ENCODE assay signal across 20 cellular contexts in genomic region chr3:54710954-54711353, GRCh38.
"Had no signal": no experiment of that assay in that cellular context is flagged by ENCODE, and none has a peak within 500 bp of the region (broad histone marks: within the 10 kb centered on the region; RNA-seq: fewer than 3 reads in every experiment).

No MANE protein-coding gene starts in this region.

- DNase-seq: activated CD4-positive, alpha-beta T cell treated with anti-CD3 and anti-CD28 coated beads for 4 hours; activated CD8-positive, alpha-beta memory T cell treated with anti-CD3 and anti-CD28 coated beads, Interleukin-2, amount 50 U/mL, for 4 hours; activated CD8-positive, alpha-beta T cell treated with anti-CD3 and anti-CD28 coated beads for 36 hours; activated gamma-delta T cell treated with Interleukin-2 at 50 U/mL for 16 hours; activated naive CD4-positive, alpha-beta T cell treated with anti-CD3 and anti-CD28 coated beads, Interleukin-2, amount 50 U/mL, for 16 hours; activated naive CD8-positive, alpha-beta T cell treated with anti-CD3 and anti-CD28 coated beads, Interleukin-2, amount 10 ng/mL, durations not matched to agents 7 days and 5 days; activated T-cell treated with anti-CD3 and anti-CD28 coated beads, Interleukin-2, amount 50 U/mL, for 72 hours; adrenal gland; anterior cingulate cortex; caudate nucleus; KG1; NCI-H1092; NCI-H1417 treated with DMSO at 0.1 percent for 48 hours; NCI-H187; NCI-H2081; NCI-H446 treated with DMSO at 0.1 percent for 48 hours; NCI-H526 treated with DMSO at 0.1 percent for 48 hours; SHP77 had no signal

- H3K9me3 ChIP-seq: adrenal gland had no signal

- H3K4me1 ChIP-seq: adrenal gland had no signal

- H3K27me3 ChIP-seq: adrenal gland had no signal

- FAIRE-seq: RCC 7860 had no signal

- ATAC-seq: activated CD4-positive, CD25-positive, alpha-beta regulatory T cell treated with anti-CD3 and anti-CD28 coated beads, Interleukin-2, amount 50 U/mL, for 24 hours; activated CD8-positive, alpha-beta T cell treated with anti-CD3 and anti-CD28 coated beads for 36 hours; activated T-cell treated with anti-CD3 and anti-CD28 coated beads, Interleukin-2, amount 50 U/mL, for 72 hours had no signal

- H3K36me3 ChIP-seq: adrenal gland had no signal

- H3K27ac ChIP-seq: adrenal gland had no signal

- H3K4me3 ChIP-seq: adrenal gland had no signal
